1 cellular context compared by ENCODE assay signal in genomic region chr18:13237073-13237472, GRCh38.
TF ChIP-seq lines count a peak whose summit lies in the region.

No MANE protein-coding gene starts in this region.

TF ChIP-seq in HepG2, 621 proteins besides CTCF, POLR2A, EP300 and RAD21:
- TF ChIP-seq RFX5 (IDR thresholded peaks at IDR 0.05; ENCODE audit: low read depth, low read length) (no peak), FOXA3 (CRISPR knock-in tag; IDR thresholded peaks at IDR 0.05) (no peak), SALL1 (CRISPR knock-in tag; IDR thresholded peaks at IDR 0.05) (no peak), ZSCAN21 (CRISPR knock-in tag; IDR thresholded peaks at IDR 0.05; ENCODE audit: borderline replicate concordance) (no peak), PBX2 (CRISPR knock-in tag; IDR thresholded peaks at IDR 0.05) (no peak), ZNF720 (CRISPR knock-in tag; IDR thresholded peaks at IDR 0.05) (no peak), ZBTB20 (CRISPR knock-in tag; IDR thresholded peaks at IDR 0.05; ENCODE audit: borderline replicate concordance, low read depth) (no peak), SMAD3 (CRISPR knock-in tag; IDR thresholded peaks at IDR 0.05) (no peak), ZNF580 (CRISPR knock-in tag; IDR thresholded peaks at IDR 0.05; ENCODE audit: borderline replicate concordance, low read depth) (no peak), ZHX2 (IDR thresholded peaks at IDR 0.05; ENCODE audit: low read depth) (no peak), ZHX2 (CRISPR knock-in tag; IDR thresholded peaks at IDR 0.05; ENCODE audit: borderline replicate concordance) (no peak), TAF15 (IDR thresholded peaks at IDR 0.05; ENCODE audit: low read depth, low read length, poor library complexity, severe bottlenecking) (no peak), ZNF318 (CRISPR knock-in tag; IDR thresholded peaks at IDR 0.05) (no peak)
